In the genomic region with DNA sequence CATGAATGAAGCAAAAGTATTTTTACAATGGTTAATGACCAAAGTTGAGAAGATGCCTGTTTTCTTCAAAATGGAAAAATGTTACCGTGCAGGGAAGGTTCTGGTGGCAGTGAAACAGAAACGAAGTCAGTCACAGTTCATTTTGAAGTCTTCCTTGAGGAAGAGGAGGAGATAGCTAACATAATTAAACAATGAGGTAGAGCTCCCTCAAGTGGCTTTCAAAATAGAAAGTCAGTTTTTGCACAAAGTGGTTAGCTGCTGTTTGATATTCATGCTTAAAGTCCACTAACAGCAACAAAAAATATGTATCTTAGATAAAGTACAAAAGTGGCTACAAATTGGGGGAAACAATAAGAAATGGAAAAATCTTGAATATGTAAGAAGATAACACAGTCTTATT, we compare ENCODE assay signal across 8 cellular contexts.
A peak's percentile ranks its signal among the peaks of the same experiment; 100 is the strongest.
DNase-seq lines count a peak whose midpoint lies in the region; ATAC-seq and TF ChIP-seq lines count a peak whose summit lies in the region.

No MANE protein-coding gene starts in this region.

- intact Hi-C loops in left lung (cut with DNase I), result no loop called here
- intact Hi-C loops in uterus (cut with DNase I; ENCODE audit: low total_unique reads), result no loop called here

- H3K36me3 ChIP-seq in left lung (no peaks in the 10 kb centered on the region), uterus (no peaks in the 10 kb centered on the region)

- TF ChIP-seq CTCF in VCaP (conservative IDR thresholded peaks at IDR 0.05) (peak; percentile 64), left lung (IDR thresholded peaks at IDR 0.05) (no peak), uterus (IDR thresholded peaks at IDR 0.05) (peak in 1 of 4 experiments; percentile 34)

- H3K27ac ChIP-seq in VCaP (no peak overlapping the region), left lung (no peak overlapping the region), uterus (no peak overlapping the region)

- ATAC-seq in HG03095 (IDR thresholded peaks at IDR 0.05; ENCODE audit: unreplicated experiment) (peak; percentile 54), left lung (peak; percentile 73)

- H3K9me3 ChIP-seq in left lung, result no peaks in the 10 kb centered on the region
- H3K9me3 ChIP-seq in uterus, result no peaks in the 10 kb centered on the region

- H3K4me1 ChIP-seq in left lung (no peaks in the 10 kb centered on the region), uterus (no peaks in the 10 kb centered on the region)

- H3K4me3 ChIP-seq in left lung (no peak overlapping the region), uterus (no peak overlapping the region)

- TF ChIP-seq POLR2A in uterus (IDR thresholded peaks at IDR 0.05), result no peak

- H3K27me3 ChIP-seq in left lung, result no peaks in the 10 kb centered on the region
- no peaks in the 10 kb centered on the region for H3K27me3 ChIP-seq in uterus

- DNase-seq in ELR (ENCODE audit: low read depth), result peak; percentile 46
- no peak for DNase-seq in left lung
- DNase-seq in NCI-H510A (lab: John Stamatoyannopoulos, UW), result no peak
- DNase-seq in NCI-H2029 treated with DMSO at 0.1 percent for 48 hours (lab: John Stamatoyannopoulos, UW), result no peak
- no peak for DNase-seq in uterus
- DNase-seq in ureter (ENCODE audit: low spot score), result no peak
